ENCODE assay signal across 26 cellular contexts in the genomic region with DNA sequence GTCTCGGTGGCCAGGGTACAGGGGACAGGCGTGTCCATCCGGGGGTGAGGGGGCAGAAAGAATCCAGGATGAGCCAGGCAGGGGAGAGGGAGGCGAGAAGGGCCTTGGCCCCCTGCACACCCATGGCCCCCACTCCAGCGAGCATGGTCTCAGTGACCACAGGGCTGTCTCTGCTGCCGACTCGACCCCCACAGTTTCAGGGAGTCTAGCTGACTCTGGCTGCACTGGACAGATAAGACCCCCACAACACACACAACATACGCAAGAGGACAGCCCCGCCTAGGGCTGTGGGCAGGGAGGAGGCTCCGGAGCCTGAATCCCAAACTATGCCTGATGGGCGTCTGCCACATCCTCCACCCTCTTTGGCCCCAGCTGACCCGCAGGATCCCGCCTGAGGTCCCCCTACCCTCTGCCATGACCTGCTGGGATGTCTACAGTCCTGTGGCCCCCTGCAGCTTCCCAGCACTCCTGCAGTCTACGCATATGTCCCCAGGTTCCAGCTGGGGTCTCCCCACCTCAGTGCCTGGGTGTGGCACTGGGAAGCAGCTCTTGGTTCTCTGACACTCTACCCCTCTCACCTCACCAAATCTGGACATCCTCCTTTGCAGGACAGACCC. TPM values are rescaled to one million over a fixed set of nuclear protein-coding genes. Genes with fewer than 3 reads are reported as not detected.
"Had no signal": no experiment of that assay in that cellular context is flagged by ENCODE, and none has a peak within 500 bp of the region (broad histone marks: within the 10 kb centered on the region; RNA-seq: fewer than 3 reads in every experiment).

No MANE protein-coding gene starts in this region.

- H3K9ac ChIP-seq: parathyroid adenoma had no signal

- H3K79me2 ChIP-seq: parathyroid adenoma had no signal

- H3K36me3 ChIP-seq: prostate gland, right lobe of liver, uterus had no signal

- H3K27ac Mint-ChIP-seq: endodermal cell; memory B cell; mesothelial cell of epicardium; natural killer cell; stimulated activated effector memory CD8-positive, alpha-beta T cell treated with anti-CD3 and anti-CD28 coated beads, Interleukin-12 subunit alpha, Interleukin-12 subunit beta, amount 100 ng/mL, for 72 hours had no signal

- H3K4me1 ChIP-seq: parathyroid adenoma, prostate gland, right lobe of liver, suprapubic skin, uterus had no signal

- H3K4me3 Mint-ChIP-seq: endodermal cell; memory B cell; mesothelial cell of epicardium; natural killer cell; neural crest cell; stimulated activated effector memory CD8-positive, alpha-beta T cell treated with anti-CD3 and anti-CD28 coated beads, Interleukin-12 subunit alpha, Interleukin-12 subunit beta, amount 100 ng/mL, for 72 hours had no signal

- H3K27ac ChIP-seq: coronary artery, heart left ventricle, parathyroid adenoma, prostate gland, right lobe of liver, suprapubic skin, tibial artery, uterus had no signal

- H3K36me3 Mint-ChIP-seq: memory B cell; mesothelial cell of epicardium; natural killer cell; stimulated activated effector memory CD8-positive, alpha-beta T cell treated with anti-CD3 and anti-CD28 coated beads, Interleukin-12 subunit alpha, Interleukin-12 subunit beta, amount 100 ng/mL, for 72 hours had no signal

- H2AFZ ChIP-seq: parathyroid adenoma had no signal

- H3K9me3 ChIP-seq: heart left ventricle, lower lobe of right lung, prostate gland, right lobe of liver, suprapubic skin, tibial artery, upper lobe of left lung, uterus had no signal

- H3K4me3 ChIP-seq: coronary artery, heart left ventricle, lower lobe of right lung, prostate gland, right lobe of liver, suprapubic skin, tibial artery, upper lobe of left lung, uterus had no signal

- DNase-seq: effector CD4-positive, alpha-beta T cell; endodermal cell; erythroblast; foreskin melanocyte; hippocampal formation; kidney glomerular epithelial cell; natural killer cell; occipital lobe; right lobe of liver; stimulated activated CD4-positive, alpha-beta T cell treated with anti-CD3 and anti-CD28 coated beads, Interleukin-4, amount 100 ng/mL, for 1 hour; stimulated activated CD8-positive, alpha-beta memory T cell treated with anti-CD3 and anti-CD28 coated beads, Interleukin-4, amount 100 ng/mL, for 48 hours; stimulated activated naive CD8-positive, alpha-beta T cell treated with anti-CD3 and anti-CD28 coated beads, Interleukin-15, Interleukin-2, amounts not matched to agents 100 U/mL and 50 U/mL, for 24 hours; tibial artery; uterus had no signal

- H3K27me3 ChIP-seq: heart left ventricle, right lobe of liver, suprapubic skin, tibial artery, upper lobe of left lung, uterus had no signal

- FAIRE-seq: endothelial cell of umbilical vein had no signal

- H3K9me3 Mint-ChIP-seq: endodermal cell; memory B cell; mesothelial cell of epicardium; natural killer cell; neural crest cell; stimulated activated effector memory CD8-positive, alpha-beta T cell treated with anti-CD3 and anti-CD28 coated beads, Interleukin-12 subunit alpha, Interleukin-12 subunit beta, amount 100 ng/mL, for 72 hours had no signal

- ATAC-seq: natural killer cell; right lobe of liver; stimulated activated effector memory CD8-positive, alpha-beta T cell treated with anti-CD3 and anti-CD28 coated beads, Interleukin-12 subunit alpha, Interleukin-12 subunit beta, amount 100 ng/mL, for 72 hours; stimulated activated naive CD8-positive, alpha-beta T cell treated with anti-CD3 and anti-CD28 coated beads, Interleukin-15, Interleukin-2, amounts not matched to agents 100 U/mL and 50 U/mL, for 24 hours had no signal

- H3K4me1 Mint-ChIP-seq: endodermal cell; memory B cell; natural killer cell; stimulated activated effector memory CD8-positive, alpha-beta T cell treated with anti-CD3 and anti-CD28 coated beads, Interleukin-12 subunit alpha, Interleukin-12 subunit beta, amount 100 ng/mL, for 72 hours had no signal

RNA-seq across cellular contexts. Expression of a gene that starts 22.0 kb away (rescaled TPM):
- total RNA-seq: natural killer cell had no signal
